ENCODE assay signal across 8 cellular contexts in the genomic region with DNA sequence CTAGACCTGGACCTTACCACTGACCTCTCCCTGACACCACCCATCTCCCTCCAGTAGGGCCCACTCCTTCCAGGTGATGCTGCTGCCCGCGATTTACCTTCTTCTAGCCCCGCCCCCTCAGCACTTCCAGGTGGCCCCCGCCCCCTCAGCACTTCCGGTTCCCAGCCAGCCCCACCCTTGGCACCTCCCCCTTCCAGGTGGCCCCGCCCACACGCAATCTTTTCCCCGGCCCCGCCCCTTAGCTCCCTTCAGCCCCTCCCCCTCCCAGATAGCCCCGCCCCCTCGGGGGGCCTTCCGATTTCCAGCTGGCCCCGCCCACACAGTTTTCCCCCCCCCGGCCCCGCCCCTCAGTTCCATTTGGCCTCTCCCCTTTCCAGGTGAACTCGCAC.
DNase-seq lines count a peak whose midpoint lies in the region; ATAC-seq lines count a peak whose summit lies in the region.

No MANE protein-coding gene starts in this region.

- ATAC-seq in HG02981 (IDR thresholded peaks at IDR 0.05; ENCODE audit: unreplicated experiment): peak; percentile 6

- peak; percentile 70 for DNase-seq in EH (ENCODE audit: low read depth)
- peak; percentile 83 for DNase-seq in NCI-H2196 (lab: John Stamatoyannopoulos, UW; ENCODE audit: unreplicated experiment)
- DNase-seq in activated CD4-positive, alpha-beta T cell treated with anti-CD3 and anti-CD28 coated beads for 24 hours (ENCODE audit: low read depth in 2 of 2): peak; percentile 86 to 92
- DNase-seq in cerebellar cortex (ENCODE audit: low spot score): peak; percentile 40
- DNase-seq in left kidney (ENCODE audit: low read depth, low spot score): peak; percentile 82
- DNase-seq in stimulated activated CD4-positive, alpha-beta T cell treated with anti-CD3 and anti-CD28 coated beads, Interleukin-2, amount 100 ng/mL, for 4 hours (ENCODE audit: low read depth): peak; percentile 89
- DNase-seq in GOT3 (lab: John Stamatoyannopoulos, UW): no peak
